ENCODE assay signal across 18 cellular contexts in genomic region chr1:107276247-107276646, GRCh38.
"Had no signal": no experiment of that assay in that cellular context is flagged by ENCODE, and none has a peak within 500 bp of the region (broad histone marks: within the 10 kb centered on the region; RNA-seq: fewer than 3 reads in every experiment).

No MANE protein-coding gene starts in this region.

- ATAC-seq: effector memory CD8-positive, alpha-beta T cell; heart right ventricle; left cardiac atrium; naive thymus-derived CD4-positive, alpha-beta T cell; sciatic nerve; stimulated activated effector memory CD8-positive, alpha-beta T cell treated with anti-CD3 and anti-CD28 coated beads, Interleukin-12 subunit alpha, Interleukin-12 subunit beta, amount 100 ng/mL, for 72 hours had no signal

- H3K36me3 ChIP-seq: esophagus squamous epithelium, heart right ventricle, left lung, neural progenitor cell, prostate gland, right atrium auricular region, stomach, thyroid gland, vagina had no signal

- H3K9ac ChIP-seq: neural progenitor cell had no signal

- H3K9me3 ChIP-seq: esophagus squamous epithelium, heart right ventricle, left lung, prostate gland, right atrium auricular region, stomach, thyroid gland, vagina had no signal

- H3K4me1 ChIP-seq: esophagus squamous epithelium, heart right ventricle, left lung, neural progenitor cell, prostate gland, right atrium auricular region, stomach, thyroid gland, vagina had no signal

- H3K27ac ChIP-seq: esophagus squamous epithelium, heart right ventricle, left lung, neural progenitor cell, prostate gland, right atrium auricular region, stomach, thyroid gland, vagina had no signal

- H3K4me2 ChIP-seq: neural progenitor cell had no signal

- H3K27me3 ChIP-seq: esophagus squamous epithelium, heart right ventricle, left lung, neural progenitor cell, right atrium auricular region, stomach, thyroid gland, vagina had no signal

- H3K4me3 ChIP-seq: esophagus squamous epithelium, heart right ventricle, left lung, neural progenitor cell, prostate gland, right atrium auricular region, stomach, thyroid gland, vagina had no signal

- DNase-seq: cortex of kidney; effector memory CD8-positive, alpha-beta T cell; esophagus squamous epithelium; kidney; left cardiac atrium; left lung; naive thymus-derived CD4-positive, alpha-beta T cell; stimulated activated CD4-positive, alpha-beta T cell treated with anti-CD3 and anti-CD28 coated beads, Interleukin-4, amount 100 ng/mL, for 24 hours; stimulated activated naive CD4-positive, alpha-beta T cell treated with Interleukin-2 at 50 U/mL for 16 hours had no signal
